Comparison of ENCODE assay signal across 1 cellular context in genomic region chr21:34037446-34037845, GRCh38.
TF ChIP-seq lines count a peak whose summit lies in the region.

No MANE protein-coding gene starts in this region.

TF ChIP-seq in H1, 55 proteins besides CTCF, POLR2A, EP300 and RAD21 (continued from another document):
- TF ChIP-seq BRCA1 (IDR thresholded peaks at IDR 0.05; ENCODE audit: low read depth, low read length) (no peak), PHF8 (conservative IDR thresholded peaks at IDR 0.05; ENCODE audit: low read depth, low read length) (no peak), ZNF274 (IDR thresholded peaks at IDR 0.05; ENCODE audit: borderline replicate concordance, extremely low read depth, low read length) (no peak)
TF ChIP-seq in H1: peak in this region for 0.
